ENCODE assay signal across 1 cellular context in genomic region chr10:79418274-79418673, GRCh38.
TF ChIP-seq lines count a peak whose summit lies in the region.

No MANE protein-coding gene starts in this region.

TF ChIP-seq in H1, 55 proteins besides CTCF, POLR2A, EP300 and RAD21:
- no peak for TF ChIP-seq RBBP5 (IDR thresholded peaks at IDR 0.05; ENCODE audit: borderline replicate concordance, low read depth, low read length)
- no peak for TF ChIP-seq CBX8 (IDR thresholded peaks at IDR 0.05; ENCODE audit: borderline replicate concordance, low read depth, low read length)
- no peak for TF ChIP-seq ATF2 (IDR thresholded peaks at IDR 0.05; ENCODE audit: low read length)
- no peak for TF ChIP-seq KDM1A (IDR thresholded peaks at IDR 0.05; ENCODE audit: borderline replicate concordance, low read length)
- no peak for TF ChIP-seq CBX5 (IDR thresholded peaks at IDR 0.05; ENCODE audit: low read depth, low read length)
- no peak for TF ChIP-seq PHF8 (conservative IDR thresholded peaks at IDR 0.05; ENCODE audit: low read depth, low read length)
- TF ChIP-seq SP1 (IDR thresholded peaks at IDR 0.05; ENCODE audit: low read depth, low read length) = no peak
- TF ChIP-seq SAP30 (IDR thresholded peaks at IDR 0.05; ENCODE audit: insufficient read depth, insufficient replicate concordance, low read length) = no peak
- TF ChIP-seq JUN (IDR thresholded peaks at IDR 0.05; ENCODE audit: low read depth, low read length) = no peak
- no peak for TF ChIP-seq EGR1 (IDR thresholded peaks at IDR 0.05; ENCODE audit: borderline replicate concordance, low read depth, low read length)
- no peak for TF ChIP-seq TAF1 (IDR thresholded peaks at IDR 0.05; ENCODE audit: low read depth, low read length)
- no peak for TF ChIP-seq RNF2 (IDR thresholded peaks at IDR 0.05; ENCODE audit: borderline replicate concordance, low read depth, low read length, missing control alignments, poor library complexity, severe bottlenecking)
